In the genomic region with DNA sequence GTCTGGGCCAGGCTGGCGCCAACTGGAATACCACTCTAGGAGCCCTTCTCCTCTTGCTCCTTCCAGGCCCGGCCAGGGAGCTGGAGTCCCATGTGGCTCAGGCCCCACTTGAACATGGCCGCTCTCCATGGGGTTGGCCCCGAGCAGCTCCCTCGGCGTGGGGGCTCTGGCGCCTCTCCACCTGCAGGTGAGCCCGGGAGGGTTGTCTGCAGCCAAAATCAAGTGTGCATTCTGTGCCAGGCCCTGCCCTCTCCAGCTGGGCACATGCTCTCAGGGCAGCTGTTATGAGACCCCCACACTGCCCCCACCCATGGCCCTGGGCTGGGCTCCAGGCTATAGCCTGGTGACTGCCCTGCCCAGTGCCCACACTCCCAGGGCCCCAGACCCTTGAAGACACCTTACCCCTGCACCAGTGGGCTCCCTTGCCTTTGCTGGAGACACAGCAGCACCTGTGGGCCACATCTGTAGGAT, we compare ENCODE assay signal across 1 cellular context.
TF ChIP-seq lines count a peak whose summit lies in the region.

No MANE protein-coding gene starts in this region.

TF ChIP-seq in IMR-90, 13 proteins besides CTCF, POLR2A, EP300 and RAD21:
- no peak for TF ChIP-seq MAFK (IDR thresholded peaks at IDR 0.05; ENCODE audit: low read depth, low read length)
- TF ChIP-seq FOS (IDR thresholded peaks at IDR 0.05; ENCODE audit: low read depth, low read length) = no peak
- TF ChIP-seq, protein P1, sequence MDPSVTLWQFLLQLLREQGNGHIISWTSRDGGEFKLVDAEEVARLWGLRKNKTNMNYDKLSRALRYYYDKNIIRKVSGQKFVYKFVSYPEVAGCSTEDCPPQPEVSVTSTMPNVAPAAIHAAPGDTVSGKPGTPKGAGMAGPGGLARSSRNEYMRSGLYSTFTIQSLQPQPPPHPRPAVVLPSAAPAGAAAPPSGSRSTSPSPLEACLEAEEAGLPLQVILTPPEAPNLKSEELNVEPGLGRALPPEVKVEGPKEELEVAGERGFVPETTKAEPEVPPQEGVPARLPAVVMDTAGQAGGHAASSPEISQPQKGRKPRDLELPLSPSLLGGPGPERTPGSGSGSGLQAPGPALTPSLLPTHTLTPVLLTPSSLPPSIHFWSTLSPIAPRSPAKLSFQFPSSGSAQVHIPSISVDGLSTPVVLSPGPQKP (IDR thresholded peaks at IDR 0.05; ENCODE audit: borderline replicate concordance, low read depth, low read length) = no peak
- TF ChIP-seq NFE2L2 (IDR thresholded peaks at IDR 0.05; ENCODE audit: low read depth, low read length) = no peak
- TF ChIP-seq MAZ (IDR thresholded peaks at IDR 0.05; ENCODE audit: borderline replicate concordance, low read depth, low read length) = no peak
- TF ChIP-seq, protein P2, sequence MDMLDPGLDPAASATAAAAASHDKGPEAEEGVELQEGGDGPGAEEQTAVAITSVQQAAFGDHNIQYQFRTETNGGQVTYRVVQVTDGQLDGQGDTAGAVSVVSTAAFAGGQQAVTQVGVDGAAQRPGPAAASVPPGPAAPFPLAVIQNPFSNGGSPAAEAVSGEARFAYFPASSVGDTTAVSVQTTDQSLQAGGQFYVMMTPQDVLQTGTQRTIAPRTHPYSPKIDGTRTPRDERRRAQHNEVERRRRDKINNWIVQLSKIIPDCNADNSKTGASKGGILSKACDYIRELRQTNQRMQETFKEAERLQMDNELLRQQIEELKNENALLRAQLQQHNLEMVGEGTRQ (IDR thresholded peaks at IDR 0.05; ENCODE audit: low read depth, low read length) = no peak
- no peak for TF ChIP-seq BHLHE40 (IDR thresholded peaks at IDR 0.05; ENCODE audit: low read depth, low read length)
- no peak for TF ChIP-seq RCOR1 (IDR thresholded peaks at IDR 0.05; ENCODE audit: insufficient replicate concordance, low read length)
- TF ChIP-seq SMC3 (IDR thresholded peaks at IDR 0.05; ENCODE audit: low read depth, low read length) = no peak
- no peak for TF ChIP-seq CEBPB (IDR thresholded peaks at IDR 0.05; ENCODE audit: low read depth, low read length)
- no peak for TF ChIP-seq MXI1 (IDR thresholded peaks at IDR 0.05; ENCODE audit: borderline replicate concordance, low read depth, low read length)
- TF ChIP-seq CHD1 (IDR thresholded peaks at IDR 0.05; ENCODE audit: low read depth, low read length) = no peak
- no peak for TF ChIP-seq RFX5 (IDR thresholded peaks at IDR 0.05; ENCODE audit: low read depth, low read length)
TF ChIP-seq in IMR-90: peak in this region for 0.
